Comparison of ENCODE assay signal across 1 cellular context in genomic region chr10:78972947-78973900, GRCh38.
TF ChIP-seq lines count a peak whose summit lies in the region.

No MANE protein-coding gene starts in this region.

TF ChIP-seq in HepG2, 621 proteins besides CTCF, POLR2A, EP300 and RAD21 (continued from another document and continues in another):
- TF ChIP-seq, protein P1, sequence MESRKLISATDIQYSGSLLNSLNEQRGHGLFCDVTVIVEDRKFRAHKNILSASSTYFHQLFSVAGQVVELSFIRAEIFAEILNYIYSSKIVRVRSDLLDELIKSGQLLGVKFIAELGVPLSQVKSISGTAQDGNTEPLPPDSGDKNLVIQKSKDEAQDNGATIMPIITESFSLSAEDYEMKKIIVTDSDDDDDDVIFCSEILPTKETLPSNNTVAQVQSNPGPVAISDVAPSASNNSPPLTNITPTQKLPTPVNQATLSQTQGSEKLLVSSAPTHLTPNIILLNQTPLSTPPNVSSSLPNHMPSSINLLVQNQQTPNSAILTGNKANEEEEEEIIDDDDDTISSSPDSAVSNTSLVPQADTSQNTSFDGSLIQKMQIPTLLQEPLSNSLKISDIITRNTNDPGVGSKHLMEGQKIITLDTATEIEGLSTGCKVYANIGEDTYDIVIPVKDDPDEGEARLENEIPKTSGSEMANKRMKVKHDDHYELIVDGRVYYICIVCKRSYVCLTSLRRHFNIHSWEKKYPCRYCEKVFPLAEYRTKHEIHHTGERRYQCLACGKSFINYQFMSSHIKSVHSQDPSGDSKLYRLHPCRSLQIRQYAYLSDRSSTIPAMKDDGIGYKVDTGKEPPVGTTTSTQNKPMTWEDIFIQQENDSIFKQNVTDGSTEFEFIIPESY (CRISPR knock-in tag; IDR thresholded peaks at IDR 0.05) = no peak
- TF ChIP-seq IRX3 (CRISPR knock-in tag; IDR thresholded peaks at IDR 0.05; ENCODE audit: borderline replicate concordance, low read depth) (no peak), SMAD3 (CRISPR knock-in tag; IDR thresholded peaks at IDR 0.05) (no peak), ZNF839 (CRISPR knock-in tag; IDR thresholded peaks at IDR 0.05; ENCODE audit: borderline replicate concordance) (no peak; the same call in 1 of the 2 replicates), ZMYM4 (CRISPR knock-in tag; IDR thresholded peaks at IDR 0.05) (no peak; the same call in 1 of the 2 replicates), EZH2 (conservative IDR thresholded peaks at IDR 0.05; ENCODE audit: low read depth, low read length) (no peak), FIP1L1 (IDR thresholded peaks at IDR 0.05; ENCODE audit: borderline replicate concordance, insufficient read depth, low read depth, low read length) (0 out of 2 replicates have a peak, but pooled peaks have one; percentile 61), THAP8 (CRISPR knock-in tag; IDR thresholded peaks at IDR 0.05; ENCODE audit: borderline replicate concordance) (no peak), ZBTB3 (CRISPR knock-in tag; IDR thresholded peaks at IDR 0.05; ENCODE audit: borderline replicate concordance, low read depth) (no peak; the same call in 1 of the 2 replicates), ZNF570 (CRISPR knock-in tag; IDR thresholded peaks at IDR 0.05; ENCODE audit: borderline replicate concordance) (no peak), MTA3 (CRISPR knock-in tag; IDR thresholded peaks at IDR 0.05) (no peak), ZNF556 (CRISPR knock-in tag; IDR thresholded peaks at IDR 0.05; ENCODE audit: borderline replicate concordance) (peak; percentile 71; the same call in 1 of the 2 replicates), PLSCR1 (CRISPR knock-in tag; IDR thresholded peaks at IDR 0.05; ENCODE audit: borderline replicate concordance) (no peak; the same call in 1 of the 2 replicates), ZBTB8A (CRISPR knock-in tag; IDR thresholded peaks at IDR 0.05; ENCODE audit: borderline replicate concordance, low read depth) (no peak), ZSCAN12 (CRISPR knock-in tag; IDR thresholded peaks at IDR 0.05) (no peak), ATRX (CRISPR knock-in tag; IDR thresholded peaks at IDR 0.05; ENCODE audit: borderline replicate concordance) (no peak), RNF2 (conservative IDR thresholded peaks at IDR 0.05; ENCODE audit: low read depth) (peak; percentile 92), BHLHE40 (IDR thresholded peaks at IDR 0.05; ENCODE audit: low read length) (peak; percentile 75), ARID2 (CRISPR knock-in tag; IDR thresholded peaks at IDR 0.05; ENCODE audit: borderline replicate concordance) (no peak), ZSCAN20 (CRISPR knock-in tag; IDR thresholded peaks at IDR 0.05; ENCODE audit: borderline replicate concordance) (no peak), SATB2 (CRISPR knock-in tag; IDR thresholded peaks at IDR 0.05) (no peak), ZNF577 (CRISPR knock-in tag; IDR thresholded peaks at IDR 0.05; ENCODE audit: borderline replicate concordance, low read depth) (no peak), NRL (CRISPR knock-in tag; IDR thresholded peaks at IDR 0.05; ENCODE audit: borderline replicate concordance) (no peak), ZNF33B (CRISPR knock-in tag; IDR thresholded peaks at IDR 0.05) (no peak), ELF3 (CRISPR knock-in tag; IDR thresholded peaks at IDR 0.05) (peak; percentile 75), MEIS1 (CRISPR knock-in tag; IDR thresholded peaks at IDR 0.05; ENCODE audit: borderline replicate concordance) (no peak), RBM39 (IDR thresholded peaks at IDR 0.05; ENCODE audit: low read depth, low read length, poor library complexity, severe bottlenecking) (no peak), NR1H2 (CRISPR knock-in tag; IDR thresholded peaks at IDR 0.05; ENCODE audit: borderline replicate concordance, low read depth) (peak; percentile 92; the same call in 1 of the 2 replicates), ZNF543 (CRISPR knock-in tag; IDR thresholded peaks at IDR 0.05) (0 out of 2 replicates have a peak, but pooled peaks have one; percentile 6), ZNF235 (CRISPR knock-in tag; IDR thresholded peaks at IDR 0.05; ENCODE audit: borderline replicate concordance) (no peak), GPN1 (CRISPR knock-in tag; IDR thresholded peaks at IDR 0.05; ENCODE audit: borderline replicate concordance) (no peak), SOX13 (IDR thresholded peaks at IDR 0.05) (peak; percentile 47; the same call in 1 of the 2 replicates), SOX13 (CRISPR knock-in tag; conservative IDR thresholded peaks at IDR 0.05 in 1 of 2, IDR thresholded peaks at IDR 0.05 in 1 of 2) (peak in 1 of 2 experiments; percentile 65; a peak in 3 of 4 replicates), NR2F6 (IDR thresholded peaks at IDR 0.05) (peak; percentile 17; the same call in 1 of the 2 replicates), NR2F6 (CRISPR knock-in tag; IDR thresholded peaks at IDR 0.05) (no peak), SP1 (IDR thresholded peaks at IDR 0.05) (no peak), SP1 (CRISPR knock-in tag; IDR thresholded peaks at IDR 0.05) (no peak), ZNF772 (CRISPR knock-in tag; IDR thresholded peaks at IDR 0.05) (no peak), POGZ (CRISPR knock-in tag; IDR thresholded peaks at IDR 0.05) (no peak), PTBP1 (IDR thresholded peaks at IDR 0.05; ENCODE audit: low read depth, low read length, poor library complexity, severe bottlenecking) (no peak), ZNF383 (CRISPR knock-in tag; IDR thresholded peaks at IDR 0.05; ENCODE audit: borderline replicate concordance) (no peak), ZC3H4 (CRISPR knock-in tag; IDR thresholded peaks at IDR 0.05; ENCODE audit: borderline replicate concordance) (peak; percentile 94), ZBTB14 (CRISPR knock-in tag; IDR thresholded peaks at IDR 0.05) (no peak), MXD4 (CRISPR knock-in tag; IDR thresholded peaks at IDR 0.05) (peak; percentile 23; the same call in 1 of the 2 replicates), ZNF20 (CRISPR knock-in tag; IDR thresholded peaks at IDR 0.05) (peak; percentile 71; the same call in 1 of the 2 replicates), TSC22D2 (CRISPR knock-in tag; IDR thresholded peaks at IDR 0.05; ENCODE audit: borderline replicate concordance) (no peak), TCF7L2 (IDR thresholded peaks at IDR 0.05; ENCODE audit: low read depth, low read length) (no peak), GABPA (IDR thresholded peaks at IDR 0.05; ENCODE audit: low read depth, low read length) (no peak), GABPA (CRISPR knock-in tag; IDR thresholded peaks at IDR 0.05; ENCODE audit: low read depth) (peak; percentile 66), CSRNP2 (CRISPR knock-in tag; conservative IDR thresholded peaks at IDR 0.05; ENCODE audit: low read depth) (no peak), ADNP (CRISPR knock-in tag; IDR thresholded peaks at IDR 0.05) (no peak), ATF7-NPFF (CRISPR knock-in tag; IDR thresholded peaks at IDR 0.05; ENCODE audit: low read depth) (no peak), ZFP62 (CRISPR knock-in tag; IDR thresholded peaks at IDR 0.05) (no peak), ASH2L (IDR thresholded peaks at IDR 0.05; ENCODE audit: insufficient read length, low read depth, low read length) (peak; percentile 29), PHF8 (CRISPR knock-in tag; IDR thresholded peaks at IDR 0.05) (peak; percentile 2; the same call in 1 of the 2 replicates), NAIF1 (CRISPR knock-in tag; IDR thresholded peaks at IDR 0.05; ENCODE audit: borderline replicate concordance) (peak; percentile 77; the same call in 1 of the 2 replicates)
- TF ChIP-seq, protein P2, sequence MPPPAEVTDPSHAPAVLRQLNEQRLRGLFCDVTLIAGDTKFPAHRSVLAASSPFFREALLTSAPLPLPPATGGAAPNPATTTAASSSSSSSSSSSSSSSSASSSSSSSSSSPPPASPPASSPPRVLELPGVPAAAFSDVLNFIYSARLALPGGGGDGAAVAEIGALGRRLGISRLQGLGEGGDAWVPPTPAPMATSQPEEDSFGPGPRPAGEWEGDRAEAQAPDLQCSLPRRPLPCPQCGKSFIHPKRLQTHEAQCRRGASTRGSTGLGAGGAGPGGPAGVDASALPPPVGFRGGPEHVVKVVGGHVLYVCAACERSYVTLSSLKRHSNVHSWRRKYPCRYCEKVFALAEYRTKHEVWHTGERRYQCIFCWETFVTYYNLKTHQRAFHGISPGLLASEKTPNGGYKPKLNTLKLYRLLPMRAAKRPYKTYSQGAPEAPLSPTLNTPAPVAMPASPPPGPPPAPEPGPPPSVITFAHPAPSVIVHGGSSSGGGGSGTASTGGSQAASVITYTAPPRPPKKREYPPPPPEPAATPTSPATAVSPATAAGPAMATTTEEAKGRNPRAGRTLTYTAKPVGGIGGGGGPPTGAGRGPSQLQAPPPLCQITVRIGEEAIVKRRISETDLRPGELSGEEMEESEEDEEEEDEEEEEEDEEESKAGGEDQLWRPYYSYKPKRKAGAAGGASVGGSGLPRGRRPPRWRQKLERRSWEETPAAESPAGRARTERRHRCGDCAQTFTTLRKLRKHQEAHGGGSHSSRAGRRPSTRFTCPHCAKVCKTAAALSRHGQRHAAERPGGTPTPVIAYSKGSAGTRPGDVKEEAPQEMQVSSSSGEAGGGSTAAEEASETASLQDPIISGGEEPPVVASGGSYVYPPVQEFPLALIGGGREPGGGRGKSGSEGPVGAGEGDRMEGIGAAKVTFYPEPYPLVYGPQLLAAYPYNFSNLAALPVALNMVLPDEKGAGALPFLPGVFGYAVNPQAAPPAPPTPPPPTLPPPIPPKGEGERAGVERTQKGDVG (CRISPR knock-in tag; IDR thresholded peaks at IDR 0.05; ENCODE audit: borderline replicate concordance) = no peak
- TF ChIP-seq, protein P3, sequence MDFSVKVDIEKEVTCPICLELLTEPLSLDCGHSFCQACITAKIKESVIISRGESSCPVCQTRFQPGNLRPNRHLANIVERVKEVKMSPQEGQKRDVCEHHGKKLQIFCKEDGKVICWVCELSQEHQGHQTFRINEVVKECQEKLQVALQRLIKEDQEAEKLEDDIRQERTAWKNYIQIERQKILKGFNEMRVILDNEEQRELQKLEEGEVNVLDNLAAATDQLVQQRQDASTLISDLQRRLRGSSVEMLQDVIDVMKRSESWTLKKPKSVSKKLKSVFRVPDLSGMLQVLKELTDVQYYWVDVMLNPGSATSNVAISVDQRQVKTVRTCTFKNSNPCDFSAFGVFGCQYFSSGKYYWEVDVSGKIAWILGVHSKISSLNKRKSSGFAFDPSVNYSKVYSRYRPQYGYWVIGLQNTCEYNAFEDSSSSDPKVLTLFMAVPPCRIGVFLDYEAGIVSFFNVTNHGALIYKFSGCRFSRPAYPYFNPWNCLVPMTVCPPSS (IDR thresholded peaks at IDR 0.05) = no peak
- TF ChIP-seq, protein P4, sequence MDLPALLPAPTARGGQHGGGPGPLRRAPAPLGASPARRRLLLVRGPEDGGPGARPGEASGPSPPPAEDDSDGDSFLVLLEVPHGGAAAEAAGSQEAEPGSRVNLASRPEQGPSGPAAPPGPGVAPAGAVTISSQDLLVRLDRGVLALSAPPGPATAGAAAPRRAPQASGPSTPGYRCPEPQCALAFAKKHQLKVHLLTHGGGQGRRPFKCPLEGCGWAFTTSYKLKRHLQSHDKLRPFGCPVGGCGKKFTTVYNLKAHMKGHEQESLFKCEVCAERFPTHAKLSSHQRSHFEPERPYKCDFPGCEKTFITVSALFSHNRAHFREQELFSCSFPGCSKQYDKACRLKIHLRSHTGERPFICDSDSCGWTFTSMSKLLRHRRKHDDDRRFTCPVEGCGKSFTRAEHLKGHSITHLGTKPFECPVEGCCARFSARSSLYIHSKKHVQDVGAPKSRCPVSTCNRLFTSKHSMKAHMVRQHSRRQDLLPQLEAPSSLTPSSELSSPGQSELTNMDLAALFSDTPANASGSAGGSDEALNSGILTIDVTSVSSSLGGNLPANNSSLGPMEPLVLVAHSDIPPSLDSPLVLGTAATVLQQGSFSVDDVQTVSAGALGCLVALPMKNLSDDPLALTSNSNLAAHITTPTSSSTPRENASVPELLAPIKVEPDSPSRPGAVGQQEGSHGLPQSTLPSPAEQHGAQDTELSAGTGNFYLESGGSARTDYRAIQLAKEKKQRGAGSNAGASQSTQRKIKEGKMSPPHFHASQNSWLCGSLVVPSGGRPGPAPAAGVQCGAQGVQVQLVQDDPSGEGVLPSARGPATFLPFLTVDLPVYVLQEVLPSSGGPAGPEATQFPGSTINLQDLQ (CRISPR knock-in tag; IDR thresholded peaks at IDR 0.05) = peak; percentile 86
- TF ChIP-seq, protein P5, sequence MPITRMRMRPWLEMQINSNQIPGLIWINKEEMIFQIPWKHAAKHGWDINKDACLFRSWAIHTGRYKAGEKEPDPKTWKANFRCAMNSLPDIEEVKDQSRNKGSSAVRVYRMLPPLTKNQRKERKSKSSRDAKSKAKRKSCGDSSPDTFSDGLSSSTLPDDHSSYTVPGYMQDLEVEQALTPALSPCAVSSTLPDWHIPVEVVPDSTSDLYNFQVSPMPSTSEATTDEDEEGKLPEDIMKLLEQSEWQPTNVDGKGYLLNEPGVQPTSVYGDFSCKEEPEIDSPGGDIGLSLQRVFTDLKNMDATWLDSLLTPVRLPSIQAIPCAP (CRISPR knock-in tag; IDR thresholded peaks at IDR 0.05; ENCODE audit: low read depth) = no peak
